16 cellular contexts compared by ENCODE assay signal in the genomic region with DNA sequence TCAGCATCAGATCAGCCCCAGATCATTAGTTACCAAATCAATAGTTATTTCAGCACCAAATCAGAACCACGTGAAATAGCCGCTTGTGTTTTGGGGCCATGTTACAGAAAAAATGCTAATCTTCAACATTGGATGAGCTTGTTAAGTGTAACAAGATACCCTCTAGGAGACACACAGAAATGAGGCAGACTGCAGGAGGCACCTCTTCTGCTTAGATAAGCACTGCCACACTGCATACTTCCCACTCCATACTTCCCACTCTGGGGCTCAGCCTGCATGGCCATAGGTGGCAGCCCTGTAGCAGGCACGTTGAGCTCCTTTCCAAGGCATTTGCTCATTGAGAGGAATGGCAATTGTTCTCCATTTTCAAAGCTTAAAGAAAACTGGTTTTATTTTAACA.
"Had no signal": no experiment of that assay in that cellular context is flagged by ENCODE, and none has a peak within 500 bp of the region (broad histone marks: within the 10 kb centered on the region; RNA-seq: fewer than 3 reads in every experiment).

No MANE protein-coding gene starts in this region.

- H3K4me3 ChIP-seq: esophagus squamous epithelium, heart left ventricle, left lung, right atrium auricular region, smooth muscle cell, tibial artery, uterus had no signal

- FAIRE-seq: astrocyte, colon had no signal

- H3K27me3 Mint-ChIP-seq: activated naive CD8-positive, alpha-beta T cell treated with anti-CD3 and anti-CD28 coated beads, Interleukin-2, amount 50 U/mL, for 24 hours had no signal

- H3K4me2 ChIP-seq: smooth muscle cell had no signal

- DNase-seq: activated CD4-positive, alpha-beta T cell treated with anti-CD3 and anti-CD28 coated beads for 4 hours; activated CD8-positive, alpha-beta memory T cell treated with anti-CD3 and anti-CD28 coated beads, Interleukin-2, amount 50 U/mL, for 48 hours; activated CD8-positive, alpha-beta T cell treated with anti-CD3 and anti-CD28 coated beads, Interleukin-2, amount 10 ng/mL, durations not matched to agents 7 days and 5 days; activated naive CD4-positive, alpha-beta T cell treated with Interleukin-2 at 50 U/mL for 16 hours; activated naive CD8-positive, alpha-beta T cell treated with anti-CD3 and anti-CD28 coated beads, Interleukin-2, amount 50 U/mL, for 24 hours; esophagus squamous epithelium; foreskin melanocyte; heart left ventricle; left lung; natural killer cell; tibial artery; uterus had no signal

- ATAC-seq: activated CD8-positive, alpha-beta T cell treated with anti-CD3 and anti-CD28 coated beads, Interleukin-2, amount 10 ng/mL, durations not matched to agents 7 days and 5 days; activated naive CD8-positive, alpha-beta T cell treated with anti-CD3 and anti-CD28 coated beads, Interleukin-2, amount 50 U/mL, for 24 hours; left lung; natural killer cell had no signal

- H3K27ac Mint-ChIP-seq: activated CD8-positive, alpha-beta T cell treated with anti-CD3 and anti-CD28 coated beads, Interleukin-2, amount 10 ng/mL, durations not matched to agents 7 days and 5 days; activated naive CD8-positive, alpha-beta T cell treated with anti-CD3 and anti-CD28 coated beads, Interleukin-2, amount 50 U/mL, for 24 hours; natural killer cell had no signal

- H3K9me3 ChIP-seq: esophagus squamous epithelium, heart left ventricle, left lung, right atrium auricular region, tibial artery, uterus had no signal

- H3K27me3 ChIP-seq: esophagus squamous epithelium, heart left ventricle, left lung, right atrium auricular region, tibial artery, uterus had no signal

- H3K4me3 Mint-ChIP-seq: activated CD8-positive, alpha-beta T cell treated with anti-CD3 and anti-CD28 coated beads, Interleukin-2, amount 10 ng/mL, durations not matched to agents 7 days and 5 days; activated naive CD8-positive, alpha-beta T cell treated with anti-CD3 and anti-CD28 coated beads, Interleukin-2, amount 50 U/mL, for 24 hours; natural killer cell had no signal

- H3K27ac ChIP-seq: esophagus squamous epithelium, heart left ventricle, left lung, right atrium auricular region, tibial artery, uterus had no signal

- H3K4me1 Mint-ChIP-seq: natural killer cell had no signal

- H3K36me3 ChIP-seq: esophagus squamous epithelium, heart left ventricle, left lung, right atrium auricular region, tibial artery, uterus had no signal
